ENCODE assay signal across 19 cellular contexts in the genomic region with DNA sequence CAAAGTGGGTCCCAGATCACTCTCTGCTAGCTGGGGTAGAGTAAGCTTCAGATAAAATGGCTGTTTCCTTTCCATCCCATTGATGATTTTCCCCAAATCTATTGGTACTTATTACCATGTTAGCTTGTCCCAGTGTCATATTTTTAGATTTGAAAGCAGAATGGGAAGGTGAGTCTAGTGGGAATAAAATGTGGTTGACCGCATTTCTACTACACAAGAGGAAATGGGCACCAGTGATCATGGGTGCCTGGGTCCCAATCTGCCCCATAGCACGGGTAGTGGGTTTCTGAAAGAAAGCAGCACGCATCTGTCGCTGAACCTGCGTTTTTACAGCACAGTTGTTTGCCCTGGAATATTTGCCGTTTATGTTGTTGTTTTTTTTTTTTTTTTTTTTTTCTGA.
DNase-seq lines count a peak whose midpoint lies in the region; ATAC-seq lines count a peak whose summit lies in the region.
"Had no signal": no experiment of that assay in that cellular context is flagged by ENCODE, and none has a peak within 500 bp of the region (broad histone marks: within the 10 kb centered on the region; RNA-seq: fewer than 3 reads in every experiment).

No MANE protein-coding gene starts in this region.

- H3K27ac ChIP-seq in BLaER1 treated with 17β-estradiol and CSF1 and Interleukin-3, amounts not matched to agents 10 nM and 100 nM, result peak overlapping the region in 9 of 11 experiments; percentile 28 to 88 (median 78); a peak in 16 of 22 replicates

- peaks cover 0 to 36% (median 0%) of the 10 kb centered on the region in 11 experiments; a peak in 6 of 22 replicates for H4K20me1 ChIP-seq in BLaER1 treated with 17β-estradiol and CSF1 and Interleukin-3, amounts not matched to agents 10 nM and 100 nM

- H3K4me3 ChIP-seq in BLaER1 treated with 17β-estradiol and CSF1 and Interleukin-3, amounts not matched to agents 10 nM and 100 nM, result peak overlapping the region in 6 of 10 experiments; percentile 28 to 51 (median 44); a peak in 8 of 20 replicates
- H3K4me3 ChIP-seq: A549, Peyer's patch had no signal

- H3K36me3 Mint-ChIP-seq in stimulated activated naive B cell treated with anti-CD40 and anti-IgM and Interleukin-4, amounts not matched to agents 10 μg/mL and 1 μg/mL and 100 μg/mL, for 72 hours, result peaks cover 0 to 2% of the 10 kb centered on the region in 2 donors
- H3K36me3 Mint-ChIP-seq: CD4-positive, CD25-positive, alpha-beta regulatory T cell had no signal

- H3K4me1 Mint-ChIP-seq in stimulated activated naive B cell treated with anti-CD40 and anti-IgM and Interleukin-4, amounts not matched to agents 10 μg/mL and 1 μg/mL and 100 μg/mL, for 72 hours, result peaks cover 22 to 29% of the 10 kb centered on the region in 2 donors
- H3K4me1 Mint-ChIP-seq: T-helper 17 cell had no signal

- H3K27me3 Mint-ChIP-seq in stimulated activated naive B cell treated with anti-CD40 and anti-IgM and Interleukin-4, amounts not matched to agents 10 μg/mL and 1 μg/mL and 100 μg/mL, for 72 hours, result peaks cover 57 to 66% of the 10 kb centered on the region in 2 donors
- H3K27me3 Mint-ChIP-seq: CD4-positive, CD25-positive, alpha-beta regulatory T cell had no signal

- peaks cover 0 to 1% of the 10 kb centered on the region in 2 donors for H3K9me3 Mint-ChIP-seq in stimulated activated naive B cell treated with anti-CD40 and anti-IgM and Interleukin-4, amounts not matched to agents 10 μg/mL and 1 μg/mL and 100 μg/mL, for 72 hours

- peak overlapping the region in 6 of 11 experiments; percentile 52 to 78 (median 64); a peak in 10 of 22 replicates for H3K9ac ChIP-seq in BLaER1 treated with 17β-estradiol and CSF1 and Interleukin-3, amounts not matched to agents 10 nM and 100 nM

- H3K27ac Mint-ChIP-seq in stimulated activated naive B cell treated with anti-CD40 and anti-IgM and Interleukin-4, amounts not matched to agents 10 μg/mL and 1 μg/mL and 100 μg/mL, for 72 hours, result no peak overlapping the region
- H3K27ac Mint-ChIP-seq: CD4-positive, CD25-positive, alpha-beta regulatory T cell; T-helper 17 cell had no signal

- H3K36me3 ChIP-seq in BLaER1 treated with 17β-estradiol and CSF1 and Interleukin-3, amounts not matched to agents 10 nM and 100 nM, result peaks cover 0 to 4% (median 0%) of the 10 kb centered on the region in 11 experiments; a peak in 1 of 22 replicates
- H3K36me3 ChIP-seq: Peyer's patch had no signal

- DNase-seq in MV-4-11 (lab: John Stamatoyannopoulos, UW), result peak; percentile 82
- DNase-seq in stimulated activated naive B cell treated with anti-CD40 and anti-IgM and Interleukin-4, amounts not matched to agents 10 μg/mL and 1 μg/mL and 100 μg/mL, for 72 hours, result no peak
- no peak for DNase-seq in AG20443 (ENCODE audit: low spot score)
- DNase-seq: CD4-positive, CD25-positive, alpha-beta regulatory T cell; COR-L47; KG1; NCI-H1092 treated with DMSO at 0.1 percent for 48 hours; NCI-H146; NCI-H2029 treated with DMSO at 0.1 percent for 48 hours; NCI-H2171; NCI-H446; NCI-H69; Peyer's patch; T-helper 17 cell had no signal

- ATAC-seq in GM18868 (IDR thresholded peaks at IDR 0.05; ENCODE audit: unreplicated experiment) (peak; percentile 37), GM19035 (IDR thresholded peaks at IDR 0.05; ENCODE audit: unreplicated experiment) (no peak), GM21526 (IDR thresholded peaks at IDR 0.05; ENCODE audit: low FRiP score, unreplicated experiment) (no peak)
- peak; percentile 70 to 71 for ATAC-seq in stimulated activated naive B cell treated with anti-CD40 and anti-IgM and Interleukin-4, amounts not matched to agents 10 μg/mL and 1 μg/mL and 100 μg/mL, for 72 hours (replicated peaks)
- ATAC-seq: A549, T-helper 17 cell had no signal

- peaks cover 0 to 32% (median 14%) of the 10 kb centered on the region in 11 experiments; a peak in 10 of 22 replicates for H3K27me3 ChIP-seq in BLaER1 treated with 17β-estradiol and CSF1 and Interleukin-3, amounts not matched to agents 10 nM and 100 nM
- H3K27me3 ChIP-seq: Peyer's patch had no signal

- peaks cover 0 to 14% (median 0%) of the 10 kb centered on the region in 11 experiments; a peak in 6 of 22 replicates for H3K9me3 ChIP-seq in BLaER1 treated with 17β-estradiol and CSF1 and Interleukin-3, amounts not matched to agents 10 nM and 100 nM (replicated peaks in 1 of 11)
- H3K9me3 ChIP-seq: A549, Peyer's patch had no signal

- H3K4me1 ChIP-seq in BLaER1 treated with 17β-estradiol and CSF1 and Interleukin-3, amounts not matched to agents 10 nM and 100 nM, result peaks cover 74 to 78% (median 77%) of the 10 kb centered on the region in 10 experiments

- peak overlapping the region; percentile 85 to 96 (median 91) for H3K4me2 ChIP-seq in BLaER1 treated with 17β-estradiol and CSF1 and Interleukin-3, amounts not matched to agents 10 nM and 100 nM
- H3K4me2 ChIP-seq: A549 had no signal

- no peak overlapping the region for H3K4me3 Mint-ChIP-seq in stimulated activated naive B cell treated with anti-CD40 and anti-IgM and Interleukin-4, amounts not matched to agents 10 μg/mL and 1 μg/mL and 100 μg/mL, for 72 hours
- H3K4me3 Mint-ChIP-seq: CD4-positive, CD25-positive, alpha-beta regulatory T cell; T-helper 17 cell had no signal

Comparison
In these comparisons a context has a peak if more than half of its experiments do, and no peak if none do; other contexts are left out.
1. ATAC-seq: peak in GM18868 (single experiment) and stimulated activated naive B cell treated with anti-CD40 and anti-IgM and Interleukin-4, amounts not matched to agents 10 μg/mL and 1 μg/mL and 100 μg/mL, for 72 hours (2 of 2); none in GM19035 (single experiment) and GM21526 (single experiment).